ENCODE assay signal across 1 cellular context in the genomic region with DNA sequence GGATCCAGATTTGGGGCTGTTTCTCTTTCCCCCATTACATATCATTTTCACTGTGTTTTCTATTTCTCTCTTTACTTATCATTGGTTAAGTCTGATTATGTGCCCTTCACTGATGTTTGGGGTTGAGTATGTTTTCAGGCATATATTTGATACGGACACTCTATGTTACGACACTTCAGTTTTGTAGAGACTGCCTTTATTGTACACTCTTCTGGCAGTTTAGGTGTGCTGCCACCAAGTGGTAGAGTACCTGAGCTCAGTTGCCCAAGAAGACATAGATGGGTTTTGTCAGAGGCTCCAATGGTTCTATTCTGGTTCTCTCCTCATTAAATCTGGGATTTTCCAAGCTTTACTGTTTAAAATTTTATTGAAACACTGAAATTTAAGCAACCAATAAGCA.
TF ChIP-seq lines count a peak whose summit lies in the region.

No MANE protein-coding gene starts in this region.

TF ChIP-seq in K562, 482 proteins besides CTCF, POLR2A, EP300 and RAD21 (continued from another document):
- TF ChIP-seq, protein P1, sequence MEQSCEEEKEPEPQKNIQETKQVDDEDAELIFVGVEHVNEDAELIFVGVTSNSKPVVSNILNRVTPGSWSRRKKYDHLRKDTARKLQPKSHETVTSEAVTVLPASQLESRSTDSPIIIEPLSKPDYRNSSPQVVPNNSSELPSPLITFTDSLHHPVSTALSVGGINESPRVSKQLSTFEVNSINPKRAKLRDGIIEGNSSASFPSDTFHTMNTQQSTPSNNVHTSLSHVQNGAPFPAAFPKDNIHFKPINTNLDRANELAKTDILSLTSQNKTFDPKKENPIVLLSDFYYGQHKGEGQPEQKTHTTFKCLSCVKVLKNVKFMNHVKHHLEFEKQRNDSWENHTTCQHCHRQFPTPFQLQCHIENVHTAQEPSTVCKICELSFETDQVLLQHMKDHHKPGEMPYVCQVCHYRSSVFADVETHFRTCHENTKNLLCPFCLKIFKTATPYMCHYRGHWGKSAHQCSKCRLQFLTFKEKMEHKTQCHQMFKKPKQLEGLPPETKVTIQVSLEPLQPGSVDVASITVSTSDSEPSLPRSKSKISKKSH (CRISPR knock-in tag; IDR thresholded peaks at IDR 0.05): no peak
- TF ChIP-seq ZC3H4 (CRISPR knock-in tag; IDR thresholded peaks at IDR 0.05; ENCODE audit: borderline replicate concordance) (no peak), JUNB (CRISPR knock-in tag; conservative IDR thresholded peaks at IDR 0.05) (no peak), KHSRP (IDR thresholded peaks at IDR 0.05) (no peak), ZNF436 (CRISPR knock-in tag; IDR thresholded peaks at IDR 0.05) (no peak), KDM2B (CRISPR knock-in tag; IDR thresholded peaks at IDR 0.05) (no peak), NCOA6 (IDR thresholded peaks at IDR 0.05) (no peak), SP1 (CRISPR knock-in tag; IDR thresholded peaks at IDR 0.05) (no peak)
- TF ChIP-seq, protein P2, sequence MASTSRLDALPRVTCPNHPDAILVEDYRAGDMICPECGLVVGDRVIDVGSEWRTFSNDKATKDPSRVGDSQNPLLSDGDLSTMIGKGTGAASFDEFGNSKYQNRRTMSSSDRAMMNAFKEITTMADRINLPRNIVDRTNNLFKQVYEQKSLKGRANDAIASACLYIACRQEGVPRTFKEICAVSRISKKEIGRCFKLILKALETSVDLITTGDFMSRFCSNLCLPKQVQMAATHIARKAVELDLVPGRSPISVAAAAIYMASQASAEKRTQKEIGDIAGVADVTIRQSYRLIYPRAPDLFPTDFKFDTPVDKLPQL (IDR thresholded peaks at IDR 0.05; ENCODE audit: extremely low read depth, insufficient read length): no peak
- TF ChIP-seq, protein P3, sequence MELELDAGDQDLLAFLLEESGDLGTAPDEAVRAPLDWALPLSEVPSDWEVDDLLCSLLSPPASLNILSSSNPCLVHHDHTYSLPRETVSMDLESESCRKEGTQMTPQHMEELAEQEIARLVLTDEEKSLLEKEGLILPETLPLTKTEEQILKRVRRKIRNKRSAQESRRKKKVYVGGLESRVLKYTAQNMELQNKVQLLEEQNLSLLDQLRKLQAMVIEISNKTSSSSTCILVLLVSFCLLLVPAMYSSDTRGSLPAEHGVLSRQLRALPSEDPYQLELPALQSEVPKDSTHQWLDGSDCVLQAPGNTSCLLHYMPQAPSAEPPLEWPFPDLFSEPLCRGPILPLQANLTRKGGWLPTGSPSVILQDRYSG (tag; conservative IDR thresholded peaks at IDR 0.05; ENCODE audit: low read depth): no peak
TF ChIP-seq in K562: peak in this region for 0.
